Comparison of ENCODE assay signal across 18 cellular contexts in genomic region chr4:48727666-48728459, GRCh38. TPM values are rescaled to one million over a fixed set of nuclear protein-coding genes. Genes with fewer than 3 reads are reported as not detected.
DNase-seq lines count a peak whose midpoint lies in the region; ATAC-seq and TF ChIP-seq lines count a peak whose summit lies in the region.
"Had no signal": no experiment of that assay in that cellular context is flagged by ENCODE, and none has a peak within 500 bp of the region (broad histone marks: within the 10 kb centered on the region; RNA-seq: fewer than 3 reads in every experiment).

No MANE protein-coding gene starts in this region.

- H3K4me3 ChIP-seq in HUES64 (ENCODE audit: low read length) = no peak overlapping the region
- H3K4me3 ChIP-seq in esophagus muscularis mucosa = no peak overlapping the region
- H3K4me3 ChIP-seq: lower lobe of right lung, Peyer's patch had no signal

- H3K27ac ChIP-seq in HUES64 (ENCODE audit: low read depth, low read length) (0 out of 2 replicates have a peak overlapping the region, but pooled peaks have one; percentile 0), esophagus muscularis mucosa (replicated peaks in 1 of 4) (no peak overlapping the region)
- H3K27ac ChIP-seq: lower lobe of right lung, neutrophil, Peyer's patch had no signal

- H3K36me3 ChIP-seq in HUES64 (ENCODE audit: insufficient read depth, low read length) = no peaks in the 10 kb centered on the region
- no peaks in the 10 kb centered on the region for H3K36me3 ChIP-seq in esophagus muscularis mucosa
- H3K36me3 ChIP-seq: lower lobe of right lung, neutrophil, Peyer's patch had no signal

- H3K9me3 Mint-ChIP-seq in activated T-cell treated with anti-CD3 and anti-CD28 coated beads, Interleukin-2, amount 50 U/mL, for 72 hours = peaks cover 0 to 3% of the 10 kb centered on the region in 2 donors
- H3K9me3 Mint-ChIP-seq: dendritic cell treated with granulocyte-macrophage colony-stimulating factor and Interleukin-4, amounts not matched to agents 40 ng/mL and 50 ng/mL, for 4 days; stimulated activated memory B cell treated with anti-CD40 and anti-IgM and Interleukin-4, amounts not matched to agents 10 μg/mL and 1 μg/mL and 100 μg/mL, for 72 hours had no signal

- TF ChIP-seq CTCF in esophagus muscularis mucosa (IDR thresholded peaks at IDR 0.05) = no peak

- DNase-seq in activated T-cell treated with anti-CD3 and anti-CD28 coated beads, Interleukin-2, amount 50 U/mL, for 72 hours = no peak
- DNase-seq in activated T-cell treated with anti-CD3 and anti-CD28 coated beads for 4 hours = no peak
- DNase-seq in esophagus muscularis mucosa (ENCODE audit: extremely low spot score) = peak; percentile 39
- peak; percentile 83 for DNase-seq in renal cortical epithelial cell (ENCODE audit: low read depth)
- DNase-seq in NOMO-1 treated with dmso at 0.1 percent for 144 hours (lab: John Stamatoyannopoulos, UW; ENCODE audit: unreplicated experiment) = no peak
- no peak for DNase-seq in NCI-H1092 (lab: John Stamatoyannopoulos, UW)
- DNase-seq in NAMALWA (ENCODE audit: low spot score) = no peak
- DNase-seq: activated CD4-positive, alpha-beta T cell treated with anti-CD3 and anti-CD28 coated beads for 1 hour; Caco-2; H7; lower lobe of right lung; NCI-H187 treated with DMSO at 0.1 percent for 48 hours; NCI-H510A; Peyer's patch had no signal

- H3K27ac Mint-ChIP-seq in activated T-cell treated with anti-CD3 and anti-CD28 coated beads, Interleukin-2, amount 50 U/mL, for 72 hours = peak overlapping the region; percentile 1
- H3K27ac Mint-ChIP-seq: dendritic cell treated with granulocyte-macrophage colony-stimulating factor and Interleukin-4, amounts not matched to agents 40 ng/mL and 50 ng/mL, for 4 days; stimulated activated memory B cell treated with anti-CD40 and anti-IgM and Interleukin-4, amounts not matched to agents 10 μg/mL and 1 μg/mL and 100 μg/mL, for 72 hours had no signal

- WGBS in HUES64 = 91% methylated on average over 2 of the region's 2 CpGs
- 100% methylated on average over 2 of the region's 2 CpGs for WGBS in esophagus muscularis mucosa

- no peak for TF ChIP-seq EP300 in esophagus muscularis mucosa (IDR thresholded peaks at IDR 0.05)

- intact Hi-C loops in esophagus muscularis mucosa (cut with DNase I) = no loop called here

- H3K4me1 ChIP-seq in HUES64 (ENCODE audit: insufficient read depth, low read length) (peaks cover 23% of the 10 kb centered on the region), esophagus muscularis mucosa (peaks cover 19 to 30% (median 22%) of the 10 kb centered on the region in 4 donors)

- TF ChIP-seq POLR2A in esophagus muscularis mucosa (IDR thresholded peaks at IDR 0.05; ENCODE audit: low read depth) = no peak

- H3K9ac ChIP-seq in HUES64 (ENCODE audit: low read depth, low read length) = no peak overlapping the region

- peaks cover 1 to 10% of the 10 kb centered on the region in 2 donors for H3K36me3 Mint-ChIP-seq in activated T-cell treated with anti-CD3 and anti-CD28 coated beads, Interleukin-2, amount 50 U/mL, for 72 hours (ENCODE audit: insufficient read depth in 2 of 2)

- H3K27me3 ChIP-seq in HUES64 (ENCODE audit: insufficient read depth, low read length) = no peaks in the 10 kb centered on the region
- no peaks in the 10 kb centered on the region for H3K27me3 ChIP-seq in esophagus muscularis mucosa
- H3K27me3 ChIP-seq: neutrophil, Peyer's patch had no signal

- peak overlapping the region; percentile 46 to 70 for H3K4me3 Mint-ChIP-seq in activated T-cell treated with anti-CD3 and anti-CD28 coated beads, Interleukin-2, amount 50 U/mL, for 72 hours
- H3K4me3 Mint-ChIP-seq: dendritic cell treated with granulocyte-macrophage colony-stimulating factor and Interleukin-4, amounts not matched to agents 40 ng/mL and 50 ng/mL, for 4 days; stimulated activated memory B cell treated with anti-CD40 and anti-IgM and Interleukin-4, amounts not matched to agents 10 μg/mL and 1 μg/mL and 100 μg/mL, for 72 hours had no signal

- H3K9me3 ChIP-seq in HUES64 (ENCODE audit: insufficient read depth, low read depth, low read length) = no peaks in the 10 kb centered on the region
- H3K9me3 ChIP-seq in esophagus muscularis mucosa = no peaks in the 10 kb centered on the region
- H3K9me3 ChIP-seq: Caco-2, lower lobe of right lung, neutrophil, Peyer's patch had no signal

- H3K4me1 Mint-ChIP-seq in activated T-cell treated with anti-CD3 and anti-CD28 coated beads, Interleukin-2, amount 50 U/mL, for 72 hours (ENCODE audit: low read depth) = peaks cover 92% of the 10 kb centered on the region

- H3K27me3 Mint-ChIP-seq in activated T-cell treated with anti-CD3 and anti-CD28 coated beads, Interleukin-2, amount 50 U/mL, for 72 hours (ENCODE audit: low read depth) = no peaks in the 10 kb centered on the region
- H3K27me3 Mint-ChIP-seq: dendritic cell treated with granulocyte-macrophage colony-stimulating factor and Interleukin-4, amounts not matched to agents 40 ng/mL and 50 ng/mL, for 4 days; stimulated activated memory B cell treated with anti-CD40 and anti-IgM and Interleukin-4, amounts not matched to agents 10 μg/mL and 1 μg/mL and 100 μg/mL, for 72 hours had no signal

- no peak for ATAC-seq in activated T-cell treated with anti-CD3 and anti-CD28 coated beads, Interleukin-2, amount 50 U/mL, for 72 hours (replicated peaks in 1 of 2)
- ATAC-seq: lower lobe of right lung; stimulated activated memory B cell treated with anti-CD40 and anti-IgM and Interleukin-4, amounts not matched to agents 10 μg/mL and 1 μg/mL and 100 μg/mL, for 72 hours had no signal

RNA-seq across cellular contexts. Expression of gene FRYL, which starts 52.2 kb away (rescaled TPM):
- total RNA-seq in activated T-cell treated with anti-CD3 and anti-CD28 coated beads, Interleukin-2, amount 50 U/mL, for 72 hours = 10 to 100 TPM; 71.7 TPM
- polyA plus RNA-seq in HUES64 (2013, experiment 1 of 2) = 14.5 TPM
- polyA plus RNA-seq in HUES64 (2013, experiment 2 of 2) = 15.7 TPM
- total RNA-seq in esophagus muscularis mucosa (10 to 100 TPM; 46.0 to 66.5 (median 55.8) TPM), renal cortical epithelial cell (59.0 and 115 TPM in 2 replicates)

Comparison
In these comparisons a context has a peak if more than half of its experiments do, and no peak if none do; other contexts are left out.
1. DNase-seq: peak in esophagus muscularis mucosa (single experiment) and renal cortical epithelial cell (single experiment); none in activated T-cell treated with anti-CD3 and anti-CD28 coated beads, Interleukin-2, amount 50 U/mL, for 72 hours (0 of 2), activated T-cell treated with anti-CD3 and anti-CD28 coated beads for 4 hours (single experiment), NOMO-1 treated with dmso at 0.1 percent for 144 hours (single experiment), NCI-H1092 (single experiment) and NAMALWA (single experiment).